Comparison of ENCODE assay signal across 29 cellular contexts in the genomic region with DNA sequence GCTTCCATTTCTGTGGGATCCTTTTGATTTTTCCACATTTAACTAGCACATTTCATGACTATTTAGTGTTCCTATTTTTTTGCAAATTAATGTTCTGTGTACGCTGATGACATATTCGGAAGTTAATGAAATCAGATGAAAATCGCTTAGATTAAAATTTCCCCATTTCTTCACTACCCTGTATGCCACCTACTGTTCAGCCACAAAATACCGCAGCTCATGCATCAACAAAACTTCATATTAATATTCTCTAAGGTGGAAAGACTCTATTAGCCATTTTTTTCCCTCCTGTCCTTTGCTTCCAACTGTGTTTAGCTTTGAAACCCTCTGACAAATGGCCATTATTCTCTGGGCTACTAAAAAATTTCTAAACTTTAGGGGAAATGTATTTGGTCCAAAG.
DNase-seq lines count a peak whose midpoint lies in the region; ATAC-seq, FAIRE-seq and TF ChIP-seq lines count a peak whose summit lies in the region.
"Had no signal": no experiment of that assay in that cellular context is flagged by ENCODE, and none has a peak within 500 bp of the region (broad histone marks: within the 10 kb centered on the region; RNA-seq: fewer than 3 reads in every experiment).

No MANE protein-coding gene starts in this region.

- no peak for DNase-seq in D721Med (ENCODE audit: insufficient read length, low spot score)
- no peak for DNase-seq in NB4 (ENCODE audit: low read depth)
- DNase-seq in cardiac fibroblast (ENCODE audit: low read depth in 2 of 2), result no peak
- DNase-seq in neural progenitor cell (ENCODE audit: low spot score), result no peak
- DNase-seq in stimulated activated CD4-positive, alpha-beta T cell treated with anti-CD3 and anti-CD28 coated beads, Interleukin-12 subunit alpha, Interleukin-12 subunit beta, amount 100 ng/mL, for 4 hours, result no peak
- DNase-seq in breast epithelium (ENCODE audit: low spot score in 2 of 2), result no peak
- DNase-seq in activated CD4-positive, alpha-beta T cell treated with anti-CD3 and anti-CD28 coated beads for 4 hours, result no peak
- DNase-seq: activated CD4-positive, alpha-beta T cell treated with anti-CD3 and anti-CD28 coated beads, Interleukin-2, amount 50 U/mL, for 4 hours; activated CD8-positive, alpha-beta memory T cell treated with anti-CD3 and anti-CD28 coated beads, Interleukin-2, amount 50 U/mL, for 48 hours; activated gamma-delta T cell; caudate nucleus; CD8-positive, alpha-beta T cell; DMS79 treated with DMSO at 0.1 percent for 48 hours; dorsolateral prefrontal cortex; immature natural killer cell; Kasumi-1; left ventricle myocardium superior; NCI-H1105; NCI-H2081; NK-92 treated with Interleukin-12 subunit alpha and Interleukin-12 subunit beta, amount 100 ng/mL, for 24 hours; stimulated activated naive B cell treated with anti-CD40 and anti-IgM and Interleukin-4, amounts not matched to agents 10 μg/mL and 1 μg/mL and 100 μg/mL, for 72 hours; T-helper 17 cell had no signal

- H3K4me3 ChIP-seq in NB4 (ENCODE audit: low read depth, low read length) (no peak overlapping the region), cardiac fibroblast (replicated peaks in 1 of 2; ENCODE audit: low read depth in 2 of 2, low read length in 2 of 2) (no peak overlapping the region), neural progenitor cell (no peak overlapping the region), breast epithelium (no peak overlapping the region)
- H3K4me3 ChIP-seq: dorsolateral prefrontal cortex, hepatocyte, mucosa of descending colon, SJSA1 had no signal

- no peak for ATAC-seq in HG03095 (IDR thresholded peaks at IDR 0.05; ENCODE audit: unreplicated experiment)
- ATAC-seq: CD8-positive, alpha-beta T cell; left ventricle myocardium superior; stimulated activated naive B cell treated with anti-CD40 and anti-IgM and Interleukin-4, amounts not matched to agents 10 μg/mL and 1 μg/mL and 100 μg/mL, for 72 hours; T-helper 17 cell had no signal

- peak overlapping the region; percentile 16 for H3K4me2 ChIP-seq in neural progenitor cell

- H3K9me3 Mint-ChIP-seq in neural progenitor cell, result no peaks in the 10 kb centered on the region
- H3K9me3 Mint-ChIP-seq: CD8-positive, alpha-beta T cell; stimulated activated naive B cell treated with anti-CD40 and anti-IgM and Interleukin-4, amounts not matched to agents 10 μg/mL and 1 μg/mL and 100 μg/mL, for 72 hours had no signal

- H3K27me3 Mint-ChIP-seq in neural progenitor cell (ENCODE audit: insufficient read depth, low read depth), result no peaks in the 10 kb centered on the region

- H3K27me3 ChIP-seq in neural progenitor cell (no peaks in the 10 kb centered on the region), breast epithelium (no peaks in the 10 kb centered on the region)
- H3K27me3 ChIP-seq: hepatocyte had no signal

- H3K4me1 ChIP-seq in neural progenitor cell (peaks cover 51% of the 10 kb centered on the region), breast epithelium (no peaks in the 10 kb centered on the region)
- H3K4me1 ChIP-seq: SJSA1 had no signal

- TF ChIP-seq CTCF in D721Med (IDR thresholded peaks at IDR 0.05; ENCODE audit: insufficient read depth, missing control alignments) (peak; percentile 12), NB4 (IDR thresholded peaks at IDR 0.05; ENCODE audit: low read depth, low read length) (peak; percentile 2), cardiac fibroblast (IDR thresholded peaks at IDR 0.05; ENCODE audit: low read depth, low read length) (peak; percentile 6), neural progenitor cell (IDR thresholded peaks at IDR 0.05) (no peak), breast epithelium (IDR thresholded peaks at IDR 0.05) (no peak)

- H3K27ac ChIP-seq in neural progenitor cell, result no peak overlapping the region
- H3K27ac ChIP-seq in breast epithelium, result no peak overlapping the region
- H3K27ac ChIP-seq: dorsolateral prefrontal cortex, hepatocyte, SJSA1 had no signal

- FAIRE-seq in D721Med (lab: Jason Lieb, UNC), result no peak
- FAIRE-seq: GM12891, RCC 7860, small intestine had no signal

- no peaks in the 10 kb centered on the region for H3K9me3 ChIP-seq in neural progenitor cell (ENCODE audit: low read depth)
- no peaks in the 10 kb centered on the region for H3K9me3 ChIP-seq in breast epithelium
- H3K9me3 ChIP-seq: mucosa of descending colon, SJSA1 had no signal

- no peaks in the 10 kb centered on the region for H4K20me1 ChIP-seq in neural progenitor cell (ENCODE audit: low read depth)

- no peak for TF ChIP-seq POLR2A in NB4 (IDR thresholded peaks at IDR 0.05; ENCODE audit: extremely low read depth, insufficient read length)
- no peak for TF ChIP-seq POLR2A in breast epithelium (IDR thresholded peaks at IDR 0.05)

- no peaks in the 10 kb centered on the region for H3K79me2 ChIP-seq in neural progenitor cell (ENCODE audit: low read depth)
- H3K79me2 ChIP-seq: hepatocyte had no signal

- H3K27ac Mint-ChIP-seq in neural progenitor cell, result peak overlapping the region; percentile 39
- H3K27ac Mint-ChIP-seq: CD8-positive, alpha-beta T cell; immature natural killer cell; stimulated activated naive B cell treated with anti-CD40 and anti-IgM and Interleukin-4, amounts not matched to agents 10 μg/mL and 1 μg/mL and 100 μg/mL, for 72 hours; T-helper 17 cell had no signal

- no peak overlapping the region for H3K4me3 Mint-ChIP-seq in neural progenitor cell
- H3K4me3 Mint-ChIP-seq: CD8-positive, alpha-beta T cell; immature natural killer cell; stimulated activated naive B cell treated with anti-CD40 and anti-IgM and Interleukin-4, amounts not matched to agents 10 μg/mL and 1 μg/mL and 100 μg/mL, for 72 hours; T-helper 17 cell had no signal

- intact Hi-C loops in breast epithelium (cut with DNase I; ENCODE audit: low total_unique reads), result no loop called here

- no peak overlapping the region for H3K9ac ChIP-seq in neural progenitor cell

- H3K36me3 ChIP-seq in neural progenitor cell (no peaks in the 10 kb centered on the region), breast epithelium (no peaks in the 10 kb centered on the region)
- H3K36me3 ChIP-seq: SJSA1 had no signal

- H2AFZ ChIP-seq in neural progenitor cell (replicated peaks), result peak overlapping the region; percentile 4
- H2AFZ ChIP-seq: hepatocyte had no signal

- no peaks in the 10 kb centered on the region for H3K36me3 Mint-ChIP-seq in neural progenitor cell
- H3K36me3 Mint-ChIP-seq: CD8-positive, alpha-beta T cell; immature natural killer cell; stimulated activated naive B cell treated with anti-CD40 and anti-IgM and Interleukin-4, amounts not matched to agents 10 μg/mL and 1 μg/mL and 100 μg/mL, for 72 hours had no signal

- H3K4me1 Mint-ChIP-seq in neural progenitor cell, result peaks cover 45% of the 10 kb centered on the region
- H3K4me1 Mint-ChIP-seq: immature natural killer cell; stimulated activated naive B cell treated with anti-CD40 and anti-IgM and Interleukin-4, amounts not matched to agents 10 μg/mL and 1 μg/mL and 100 μg/mL, for 72 hours; T-helper 17 cell had no signal

- H3F3A ChIP-seq in neural progenitor cell (ENCODE audit: low read depth), result no peaks in the 10 kb centered on the region

Comparison
In these comparisons a context has a peak if more than half of its experiments do, and no peak if none do; other contexts are left out.
1. CTCF ChIP-seq: peak in D721Med (single experiment), NB4 (single experiment) and cardiac fibroblast (single experiment); none in neural progenitor cell (single experiment) and breast epithelium (0 of 3).